Comparison of ENCODE assay signal across 1 cellular context in genomic region chr1:53890522-53890941, GRCh38.
TF ChIP-seq lines count a peak whose summit lies in the region.

No MANE protein-coding gene starts in this region.

TF ChIP-seq in HepG2, 621 proteins besides CTCF, POLR2A, EP300 and RAD21:
- TF ChIP-seq TCF7 (IDR thresholded peaks at IDR 0.05; ENCODE audit: low read depth), result no peak
- TF ChIP-seq TERF1 (CRISPR knock-in tag; IDR thresholded peaks at IDR 0.05), result no peak
- no peak for TF ChIP-seq ZFP1 (CRISPR knock-in tag; IDR thresholded peaks at IDR 0.05)
- no peak for TF ChIP-seq RORA (CRISPR knock-in tag; IDR thresholded peaks at IDR 0.05)
- TF ChIP-seq ZFP82 (CRISPR knock-in tag; IDR thresholded peaks at IDR 0.05; ENCODE audit: borderline replicate concordance), result no peak
- no peak for TF ChIP-seq HMGXB4 (CRISPR knock-in tag; IDR thresholded peaks at IDR 0.05; ENCODE audit: borderline replicate concordance in 1 of 2, low read depth in 1 of 2)
- no peak for TF ChIP-seq ZNF574 (CRISPR knock-in tag; IDR thresholded peaks at IDR 0.05)
